In genomic region chr3:66354001-66354400, GRCh38 we compare ENCODE assay signal across 17 cellular contexts.
"Had no signal": no experiment of that assay in that cellular context is flagged by ENCODE, and none has a peak within 500 bp of the region (broad histone marks: within the 10 kb centered on the region; RNA-seq: fewer than 3 reads in every experiment).

No MANE protein-coding gene starts in this region.

- H3K36me3 ChIP-seq: gastroesophageal sphincter, heart left ventricle, thyroid gland, WERI-Rb-1 had no signal

- H3K9me3 ChIP-seq: gastroesophageal sphincter, heart left ventricle, thyroid gland had no signal

- H3K4me3 ChIP-seq: coronary artery, gastroesophageal sphincter, heart left ventricle, thyroid gland had no signal

- H3K4me1 ChIP-seq: thyroid gland had no signal

- H3K27ac ChIP-seq: coronary artery, gastroesophageal sphincter, thyroid gland, WERI-Rb-1 had no signal

- ATAC-seq: esophagus mucosa; gastroesophageal sphincter; naive thymus-derived CD8-positive, alpha-beta T cell had no signal

- H3K27me3 ChIP-seq: gastroesophageal sphincter, heart left ventricle, thyroid gland had no signal

- DNase-seq: activated CD4-positive, alpha-beta T cell treated with anti-CD3 and anti-CD28 coated beads for 1 hour; activated CD4-positive, alpha-beta T cell treated with anti-CD3 and anti-CD28 coated beads, Interleukin-2, amount 50 U/mL, for 4 hours; activated naive CD8-positive, alpha-beta T cell treated with anti-CD3 and anti-CD28 coated beads, Interleukin-2, amount 10 ng/mL, durations not matched to agents 7 days and 5 days; central memory CD4-positive, alpha-beta T cell; heart left ventricle; nucleus accumbens; retina; stimulated activated CD4-positive, alpha-beta T cell treated with anti-CD3 and anti-CD28 coated beads, Interleukin-12 subunit alpha, Interleukin-12 subunit beta, amount 100 ng/mL, for 4 hours; stimulated activated CD4-positive, alpha-beta T cell treated with anti-CD3 and anti-CD28 coated beads, Interleukin-1b, Interleukin-23, amount 100 ng/mL, for 48 hours; stimulated activated CD8-positive, alpha-beta memory T cell treated with anti-CD3 and anti-CD28 coated beads, Interleukin-4, amount 100 ng/mL, for 48 hours; stimulated activated naive CD4-positive, alpha-beta T cell treated with Interleukin-2 at 50 U/mL for 16 hours; thyroid gland; WERI-Rb-1 had no signal
